In genomic region chr10:52170776-52171175, GRCh38 we compare ENCODE assay signal across 11 cellular contexts.
"Had no signal": no experiment of that assay in that cellular context is flagged by ENCODE, and none has a peak within 500 bp of the region (broad histone marks: within the 10 kb centered on the region; RNA-seq: fewer than 3 reads in every experiment).

No MANE protein-coding gene starts in this region.

- H3K9me3 ChIP-seq: gastroesophageal sphincter, prostate gland, upper lobe of left lung had no signal

- H3K4me1 Mint-ChIP-seq: activated CD4-positive, alpha-beta T cell treated with anti-CD3 and anti-CD28 coated beads, Interleukin-2, amount 10 ng/mL, durations not matched to agents 24 days and 14 days; activated T-helper 17 cell treated with anti-CD3 and anti-CD28 coated beads, Interleukin-2, amount 50 U/mL, for 72 hours; nephron had no signal

- H3K27me3 Mint-ChIP-seq: activated CD4-positive, alpha-beta T cell treated with anti-CD3 and anti-CD28 coated beads, Interleukin-2, amount 10 ng/mL, durations not matched to agents 24 days and 14 days; activated T-helper 17 cell treated with anti-CD3 and anti-CD28 coated beads, Interleukin-2, amount 50 U/mL, for 72 hours had no signal

- H3K36me3 ChIP-seq: gastroesophageal sphincter, prostate gland, upper lobe of left lung had no signal

- H3K27ac Mint-ChIP-seq: activated CD4-positive, alpha-beta T cell treated with anti-CD3 and anti-CD28 coated beads, Interleukin-2, amount 10 ng/mL, durations not matched to agents 24 days and 14 days; activated naive CD4-positive, alpha-beta T cell treated with anti-CD3 and anti-CD28 coated beads for 36 hours; activated T-helper 17 cell treated with anti-CD3 and anti-CD28 coated beads, Interleukin-2, amount 50 U/mL, for 72 hours; nephron had no signal

- FAIRE-seq: colon, islet of Langerhans had no signal

- H3K9me3 Mint-ChIP-seq: activated CD4-positive, alpha-beta T cell treated with anti-CD3 and anti-CD28 coated beads, Interleukin-2, amount 10 ng/mL, durations not matched to agents 24 days and 14 days; activated T-helper 17 cell treated with anti-CD3 and anti-CD28 coated beads, Interleukin-2, amount 50 U/mL, for 72 hours had no signal

- H3K4me3 Mint-ChIP-seq: activated CD4-positive, alpha-beta T cell treated with anti-CD3 and anti-CD28 coated beads, Interleukin-2, amount 10 ng/mL, durations not matched to agents 24 days and 14 days; activated naive CD4-positive, alpha-beta T cell treated with anti-CD3 and anti-CD28 coated beads for 36 hours; activated T-helper 17 cell treated with anti-CD3 and anti-CD28 coated beads, Interleukin-2, amount 50 U/mL, for 72 hours; nephron had no signal

- DNase-seq: activated CD4-positive, alpha-beta T cell treated with anti-CD3 and anti-CD28 coated beads, Interleukin-2, amount 10 ng/mL, durations not matched to agents 24 days and 14 days; activated naive CD4-positive, alpha-beta T cell treated with anti-CD3 and anti-CD28 coated beads for 36 hours; mesenchymal stem cell; stimulated activated naive CD4-positive, alpha-beta T cell treated with Interleukin-2 at 50 U/mL for 16 hours; upper lobe of left lung had no signal

- H3K4me1 ChIP-seq: gastroesophageal sphincter, prostate gland, upper lobe of left lung had no signal

- H3K27ac ChIP-seq: gastroesophageal sphincter, prostate gland, upper lobe of left lung had no signal

- H3K4me3 ChIP-seq: gastroesophageal sphincter, prostate gland, upper lobe of left lung had no signal

- H3K27me3 ChIP-seq: gastroesophageal sphincter, upper lobe of left lung had no signal
